In genomic region chr2:43826305-43827250, GRCh38 we compare ENCODE assay signal across 2 cellular contexts.
TF ChIP-seq lines count a peak whose summit lies in the region.

No MANE protein-coding gene starts in this region.

TF ChIP-seq in GM23338, 12 proteins besides CTCF, POLR2A, EP300 and RAD21:
- TF ChIP-seq EZH2phosphoT487 (IDR thresholded peaks at IDR 0.05; ENCODE audit: unreplicated experiment) (no peak), NANOG (IDR thresholded peaks at IDR 0.05; ENCODE audit: borderline replicate concordance) (no peak)

TF ChIP-seq in IMR-90, 13 proteins besides CTCF, POLR2A, EP300 and RAD21:
- TF ChIP-seq MAZ (IDR thresholded peaks at IDR 0.05; ENCODE audit: borderline replicate concordance, low read depth, low read length) (no peak), CEBPB (IDR thresholded peaks at IDR 0.05; ENCODE audit: low read depth, low read length) (no peak), RCOR1 (IDR thresholded peaks at IDR 0.05; ENCODE audit: insufficient replicate concordance, low read length) (no peak), BHLHE40 (IDR thresholded peaks at IDR 0.05; ENCODE audit: low read depth, low read length) (no peak), SMC3 (IDR thresholded peaks at IDR 0.05; ENCODE audit: low read depth, low read length) (no peak), ELK1 (IDR thresholded peaks at IDR 0.05; ENCODE audit: borderline replicate concordance, low read depth, low read length) (no peak), USF2 (IDR thresholded peaks at IDR 0.05; ENCODE audit: low read depth, low read length) (no peak), NFE2L2 (IDR thresholded peaks at IDR 0.05; ENCODE audit: low read depth, low read length) (no peak), MXI1 (IDR thresholded peaks at IDR 0.05; ENCODE audit: borderline replicate concordance, low read depth, low read length) (no peak), FOS (IDR thresholded peaks at IDR 0.05; ENCODE audit: low read depth, low read length) (no peak), CHD1 (IDR thresholded peaks at IDR 0.05; ENCODE audit: low read depth, low read length) (no peak), MAFK (IDR thresholded peaks at IDR 0.05; ENCODE audit: low read depth, low read length) (no peak), RFX5 (IDR thresholded peaks at IDR 0.05; ENCODE audit: low read depth, low read length) (no peak)
